Comparison of ENCODE assay signal across 29 cellular contexts in genomic region chr14:102671410-102671809, GRCh38.
"Had no signal": no experiment of that assay in that cellular context is flagged by ENCODE, and none has a peak within 500 bp of the region (broad histone marks: within the 10 kb centered on the region; RNA-seq: fewer than 3 reads in every experiment).

No MANE protein-coding gene starts in this region.

- H3K27me3 ChIP-seq: colonic mucosa, gastrocnemius medialis, neural progenitor cell, ovary, spleen, tibial nerve, vagina had no signal

- H3K4me1 ChIP-seq: colonic mucosa, gastrocnemius medialis, psoas muscle, tibial nerve, vagina had no signal

- H3K4me1 Mint-ChIP-seq: neural progenitor cell had no signal

- H3K4me3 ChIP-seq: colonic mucosa, gastrocnemius medialis, neural progenitor cell, ovary, psoas muscle, skin epidermis, spleen, thoracic aorta, tibial nerve, vagina had no signal

- ATAC-seq: esophagus mucosa; gastrocnemius medialis; left lobe of liver; naive thymus-derived CD4-positive, alpha-beta T cell; psoas muscle; right cardiac atrium had no signal

- H3K9ac ChIP-seq: neural progenitor cell had no signal

- FAIRE-seq: kidney had no signal

- H3K4me3 Mint-ChIP-seq: dendritic cell treated with granulocyte-macrophage colony-stimulating factor and Interleukin-4, amounts not matched to agents 40 ng/mL and 50 ng/mL, for 4 days; endodermal cell; naive thymus-derived CD4-positive, alpha-beta T cell; nephron; neural progenitor cell; stimulated activated naive B cell treated with anti-CD40 and anti-IgM and Interleukin-4, amounts not matched to agents 10 μg/mL and 1 μg/mL and 100 μg/mL, for 72 hours; stimulated activated naive CD8-positive, alpha-beta T cell treated with anti-CD3 and anti-CD28 coated beads, Interleukin-15, Interleukin-2, amounts not matched to agents 100 ng/mL and 50 ng/mL, for 24 hours had no signal

- H3K4me2 ChIP-seq: neural progenitor cell had no signal

- H2AFZ ChIP-seq: neural progenitor cell had no signal

- H3K9me3 ChIP-seq: colonic mucosa, gastrocnemius medialis, ovary, psoas muscle, thoracic aorta, tibial nerve, vagina had no signal

- H3K27ac Mint-ChIP-seq: dendritic cell treated with granulocyte-macrophage colony-stimulating factor and Interleukin-4, amounts not matched to agents 40 ng/mL and 50 ng/mL, for 4 days; endodermal cell; naive thymus-derived CD4-positive, alpha-beta T cell; nephron; neural progenitor cell; stimulated activated naive B cell treated with anti-CD40 and anti-IgM and Interleukin-4, amounts not matched to agents 10 μg/mL and 1 μg/mL and 100 μg/mL, for 72 hours; stimulated activated naive CD8-positive, alpha-beta T cell treated with anti-CD3 and anti-CD28 coated beads, Interleukin-15, Interleukin-2, amounts not matched to agents 100 ng/mL and 50 ng/mL, for 24 hours had no signal

- H3K9me3 Mint-ChIP-seq: dendritic cell treated with granulocyte-macrophage colony-stimulating factor and Interleukin-4, amounts not matched to agents 40 ng/mL and 50 ng/mL, for 4 days; stimulated activated naive B cell treated with anti-CD40 and anti-IgM and Interleukin-4, amounts not matched to agents 10 μg/mL and 1 μg/mL and 100 μg/mL, for 72 hours had no signal

- H3K27ac ChIP-seq: colonic mucosa, epithelial cell of prostate, gastrocnemius medialis, neural progenitor cell, ovary, psoas muscle, skin epidermis, spleen, thoracic aorta, tibial nerve, vagina had no signal

- H3K27me3 Mint-ChIP-seq: dendritic cell treated with granulocyte-macrophage colony-stimulating factor and Interleukin-4, amounts not matched to agents 40 ng/mL and 50 ng/mL, for 4 days; naive thymus-derived CD4-positive, alpha-beta T cell; stimulated activated naive B cell treated with anti-CD40 and anti-IgM and Interleukin-4, amounts not matched to agents 10 μg/mL and 1 μg/mL and 100 μg/mL, for 72 hours; stimulated activated naive CD8-positive, alpha-beta T cell treated with anti-CD3 and anti-CD28 coated beads, Interleukin-15, Interleukin-2, amounts not matched to agents 100 ng/mL and 50 ng/mL, for 24 hours had no signal

- DNase-seq: colonic mucosa; effector CD8-positive, alpha-beta T cell; endodermal cell; foreskin fibroblast; gastrocnemius medialis; head of caudate nucleus; kidney; mesendoderm; midbrain; naive thymus-derived CD4-positive, alpha-beta T cell; occipital lobe; ovary; posterior cingulate gyrus; psoas muscle; right cardiac atrium; spleen; stimulated activated CD4-positive, alpha-beta T cell treated with anti-CD3 and anti-CD28 coated beads, Interleukin-4, amount 100 ng/mL, for 4 hours; stimulated activated naive B cell treated with anti-CD40 and anti-IgM and Interleukin-4, amounts not matched to agents 10 μg/mL and 1 μg/mL and 100 μg/mL, for 72 hours had no signal

- H3K36me3 ChIP-seq: colonic mucosa, gastrocnemius medialis, ovary, thoracic aorta, tibial nerve, vagina had no signal
